Comparison of ENCODE assay signal across 8 cellular contexts in the genomic region with DNA sequence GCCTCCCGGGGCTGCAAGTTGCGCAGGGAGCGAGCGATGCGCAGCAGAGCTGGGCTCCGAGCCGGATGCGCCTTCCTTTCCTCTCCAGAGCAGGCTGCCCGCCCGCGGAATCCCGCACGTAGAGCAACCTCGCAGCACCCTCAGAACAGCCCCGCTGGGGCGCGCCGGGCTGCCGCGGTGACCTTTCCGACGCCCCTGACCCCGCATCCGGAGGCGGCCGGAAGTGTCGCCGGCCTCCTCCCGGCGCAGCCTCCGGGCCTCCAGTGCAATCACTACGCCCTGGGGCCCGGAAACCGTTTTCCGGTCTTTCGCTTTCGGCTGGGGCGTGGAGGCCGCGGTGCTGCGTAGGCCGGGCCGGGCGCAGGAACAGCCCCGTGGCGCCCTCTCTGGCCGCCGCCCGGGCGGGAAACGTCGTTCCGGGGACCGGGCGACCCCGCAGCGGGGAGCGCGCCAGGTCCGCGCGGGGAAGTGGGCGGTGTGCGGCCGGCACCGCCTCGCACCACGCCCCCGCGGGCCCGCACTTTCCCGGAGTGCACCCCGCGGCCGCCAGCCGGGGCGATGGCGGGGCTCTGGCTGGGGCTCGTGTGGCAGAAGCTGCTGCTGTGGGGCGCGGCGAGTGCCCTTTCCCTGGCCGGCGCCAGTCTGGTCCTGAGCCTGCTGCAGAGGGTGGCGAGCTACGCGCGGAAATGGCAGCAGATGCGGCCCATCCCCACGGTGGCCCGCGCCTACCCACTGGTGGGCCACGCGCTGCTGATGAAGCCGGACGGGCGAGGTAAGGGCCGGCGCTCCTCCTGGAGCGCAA. TPM values are rescaled to one million over a fixed set of nuclear protein-coding genes. Genes with fewer than 3 reads are reported as not detected.
A peak's percentile ranks its signal among the peaks of the same experiment; 100 is the strongest.
DNase-seq lines count a peak whose midpoint lies in the region; ATAC-seq and TF ChIP-seq lines count a peak whose summit lies in the region.

A gene (plus strand): TSS at position 302 of the 802 bp plus-strand sequence. CDS start 257 bp downstream, at position 559.

- H3K36me3 ChIP-seq in duodenal mucosa (ENCODE audit: control insufficient read depth in 1 of 2, insufficient read depth in 2 of 2, low read length in 2 of 2) (peaks cover 4 to 5% of the 10 kb centered on the region in 2 donors), lower lobe of right lung (peaks cover 7% of the 10 kb centered on the region)

- peak within 1 kb of the TSS; percentile 89 to 95 for H3K9ac ChIP-seq in duodenal mucosa (ENCODE audit: low read depth in 1 of 2, low read length in 2 of 2)

- DNase-seq in AG04450 (ENCODE audit: low read depth, low spot score) (peak; percentile 26), NCI-H2227 (lab: John Stamatoyannopoulos, UW; ENCODE audit: unreplicated experiment) (peak; percentile 75), lower lobe of right lung (peak; percentile 91)
- DNase-seq in activated CD4-positive, alpha-beta T cell treated with anti-CD3 and anti-CD28 coated beads, Interleukin-2, amount 50 U/mL, for 48 hours, result peak; percentile 87 to 88
- DNase-seq in stimulated activated CD4-positive, alpha-beta T cell treated with anti-CD3 and anti-CD28 coated beads, TNF-alpha, amount 100 ng/mL, for 4 hours (ENCODE audit: low read depth in 3 of 3), result peak; percentile 76 to 80 (median 77)

- peaks cover 22 to 23% of the 10 kb centered on the region in 2 donors for H3K4me1 ChIP-seq in duodenal mucosa (ENCODE audit: control insufficient read depth in 1 of 2, insufficient read depth in 2 of 2, low read length in 2 of 2)
- peaks cover 27% of the 10 kb centered on the region for H3K4me1 ChIP-seq in lower lobe of right lung

- ATAC-seq in GM18511 (IDR thresholded peaks at IDR 0.05; ENCODE audit: unreplicated experiment) (peak; percentile 86), HG02981 (IDR thresholded peaks at IDR 0.05; ENCODE audit: unreplicated experiment) (peak; percentile 85), lower lobe of right lung (peak; percentile 95 to 96)

- peak; percentile 28; the same call in 1 of the 2 replicates for TF ChIP-seq CTCF in AG04450 (IDR thresholded peaks at IDR 0.05; ENCODE audit: low read depth, low read length)
- peak; percentile 45 for TF ChIP-seq CTCF in lower lobe of right lung (IDR thresholded peaks at IDR 0.05)

- H3K9me3 ChIP-seq in AG04450 (ENCODE audit: control insufficient read depth, insufficient read depth, low read length) (no peaks in the 10 kb centered on the region), duodenal mucosa (ENCODE audit: control insufficient read depth in 1 of 2, low read length in 2 of 2) (no peaks in the 10 kb centered on the region), lower lobe of right lung (no peaks in the 10 kb centered on the region)

- POLR2A ChIA-PET in AG04450 (lab: Yijun Ruan, JAX), result interaction anchor here (0.8 kb wide), 1 partner anchor 12 kb away, joined by 3 read pairs; no protein-coding TSS in a partner anchor

- CTCF ChIA-PET in AG04450 (lab: Charles Lee), result interaction anchor here (0.5 to 1.1 kb wide), 3 partner anchors 42 to 399 kb away, joined by 3 to 5 read pairs (median 4); no protein-coding TSS in a partner anchor

- H3K4me3 ChIP-seq in AG04450 (ENCODE audit: low read depth, low read length) (peak within 1 kb of the TSS; percentile 80), duodenal mucosa (ENCODE audit: low read depth in 1 of 2, low read length in 2 of 2) (peak within 1 kb of the TSS; percentile 93), lower lobe of right lung (peak within 1 kb of the TSS; percentile 92)

- peak within 1 kb of the TSS; percentile 83 for H3K27ac ChIP-seq in AG04450 (ENCODE audit: low read depth, low read length)
- peak within 1 kb of the TSS; percentile 98 for H3K27ac ChIP-seq in duodenal mucosa (ENCODE audit: low read depth, low read length)
- H3K27ac ChIP-seq in lower lobe of right lung, result peak within 1 kb of the TSS; percentile 98

- H3K27me3 ChIP-seq in AG04450 (ENCODE audit: control insufficient read depth, insufficient read depth, low read length) (no peaks in the 10 kb centered on the region), duodenal mucosa (ENCODE audit: control insufficient read depth in 1 of 2, insufficient read depth in 2 of 2, low read length in 2 of 2) (no peaks in the 10 kb centered on the region), lower lobe of right lung (ENCODE audit: low read depth) (no peaks in the 10 kb centered on the region)

- intact Hi-C loops in lower lobe of right lung (cut with DNase I), result no loop called here

RNA-seq across cellular contexts. Expression of the gene that starts here (rescaled TPM):
- polyA plus RNA-seq in AG04450 (2011; rRNA removed), result 3.7 and 4.8 TPM in 2 replicates
- polyA minus RNA-seq in AG04450 (2011; rRNA and poly(A)+ RNA removed), result 1.6 and 2.3 TPM in 2 replicates
- 38.6 TPM for total RNA-seq in lower lobe of right lung

Comparison
In these comparisons a context has a peak if more than half of its experiments do, and no peak if none do; other contexts are left out.
1. Peak in every context shown above with its lines: DNase-seq, ATAC-seq, H3K4me3 ChIP-seq and H3K27ac ChIP-seq.
2. DNase-seq: peak in every context shown above with its lines; median percentile 91 in lower lobe of right lung; 88 in activated CD4-positive, alpha-beta T cell treated with anti-CD3 and anti-CD28 coated beads, Interleukin-2, amount 50 U/mL, for 48 hours; 77 in stimulated activated CD4-positive, alpha-beta T cell treated with anti-CD3 and anti-CD28 coated beads, TNF-alpha, amount 100 ng/mL, for 4 hours; 75 in NCI-H2227; 26 in AG04450.